In genomic region chr21:34801519-34802132, GRCh38 we compare ENCODE assay signal across 8 cellular contexts.
DNase-seq lines count a peak whose midpoint lies in the region; ATAC-seq, FAIRE-seq and TF ChIP-seq lines count a peak whose summit lies in the region.

No MANE protein-coding gene starts in this region.

- peak; percentile 40 for ATAC-seq in sciatic nerve
- ATAC-seq in left ventricle myocardium superior: no peak
- ATAC-seq in GM19397 (IDR thresholded peaks at IDR 0.05; ENCODE audit: unreplicated experiment): no peak

- no peak overlapping the region for H3K4me2 ChIP-seq in H1 (ENCODE audit: insufficient read depth in 1 of 2, low read depth in 2 of 2, low read length in 2 of 2)

- no peaks in the 10 kb centered on the region for H3K23me2 ChIP-seq in H1 (ENCODE audit: low read depth, low read length)

- no peak overlapping the region for H4K8ac ChIP-seq in H1 (ENCODE audit: extremely low read depth, insufficient read depth, low read length)

- no peak overlapping the region for H3K18ac ChIP-seq in H1 (ENCODE audit: extremely low read depth, low read length)

- CTCF ChIA-PET in H1 (lab: Charles Lee; ENCODE audit: partially characterized antibody): interaction anchor here (0.9 to 4.5 kb wide), 10 partner anchors 12 to 513 kb away, joined by 3 to 36 read pairs (median 4); no protein-coding TSS in a partner anchor

- H2AFZ ChIP-seq in H1 (ENCODE audit: low read length): no peak overlapping the region

- TF ChIP-seq POLR2A in H1 (IDR thresholded peaks at IDR 0.05; ENCODE audit: control extremely low read depth in 1 of 2, low read depth in 2 of 2, low read length in 2 of 2): no peak

- H3K27ac ChIP-seq in H1 (ENCODE audit: low read depth, low read length): no peak overlapping the region

- H2AK5ac ChIP-seq in H1 (ENCODE audit: low read depth, low read length): no peak overlapping the region

- no peaks in the 10 kb centered on the region for H3K27me3 ChIP-seq in H1 (replicated peaks in 1 of 4; ENCODE audit: control insufficient read depth in 3 of 4, extremely low read depth in 1 of 4, insufficient read depth in 3 of 4, low read length in 3 of 4)

- H4K5ac ChIP-seq in H1 (ENCODE audit: insufficient read length, low read depth, low read length): no peak overlapping the region

- H2BK12ac ChIP-seq in H1 (ENCODE audit: low read depth, low read length): no peak overlapping the region

- H3K9ac ChIP-seq in H1 (replicated peaks in 1 of 4; ENCODE audit: extremely low read depth in 1 of 4, low read depth in 3 of 4, low read length in 3 of 4): no peak overlapping the region

- intact Hi-C loops in sciatic nerve (cut with DNase I): no loop called here
- intact Hi-C loops in left ventricle myocardium superior (cut with micrococcal nuclease): no loop called here

- DNase-seq in NCI-H1417 (lab: John Stamatoyannopoulos, UW) (peak in 2 of 3 experiments; percentile 16 to 51), NCI-H1417 treated with DMSO at 0.1 percent for 48 hours (lab: John Stamatoyannopoulos, UW) (no peak), NCI-H1694 treated with DMSO at 0.1 percent for 48 hours (lab: John Stamatoyannopoulos, UW) (peak; percentile 45), H1 (ENCODE audit: low read depth in 1 of 2, low spot score in 2 of 2) (peak in 1 of 2 experiments; percentile 25), sciatic nerve (ENCODE audit: low spot score) (no peak), left ventricle myocardium superior (no peak), medulla oblongata (ENCODE audit: extremely low spot score) (no peak)

- H3K79me1 ChIP-seq in H1 (ENCODE audit: low read depth, low read length): no peaks in the 10 kb centered on the region

- TF ChIP-seq RAD21 in H1 (IDR thresholded peaks at IDR 0.05 in 1 of 2, conservative IDR thresholded peaks at IDR 0.05 in 1 of 2; ENCODE audit: low read depth in 2 of 2, low read length in 2 of 2): peak; percentile 87 to 89

- H3K79me2 ChIP-seq in H1 (ENCODE audit: control insufficient read depth in 1 of 2, insufficient read depth in 2 of 2, low read length in 2 of 2): no peaks in the 10 kb centered on the region

- no peak overlapping the region for H2BK120ac ChIP-seq in H1 (replicated peaks; ENCODE audit: low read depth, low read length)

- no peaks in the 10 kb centered on the region for H4K20me1 ChIP-seq in H1 (replicated peaks in 1 of 2; ENCODE audit: control insufficient read depth in 1 of 2, insufficient read depth in 2 of 2, low read length in 2 of 2)

- H2BK15ac ChIP-seq in H1 (ENCODE audit: low read length): no peak overlapping the region

- no peaks in the 10 kb centered on the region for H3K36me3 ChIP-seq in H1 (ENCODE audit: control insufficient read depth in 2 of 4, insufficient read depth in 4 of 4, low read length in 3 of 4)

- H3K4me1 ChIP-seq in H1 (replicated peaks in 1 of 4; ENCODE audit: control insufficient read depth in 3 of 4, insufficient read depth in 4 of 4, low read length in 3 of 4): peaks cover 0 to 2% (median under 1%) of the 10 kb centered on the region in 4 experiments; a peak in 3 of 7 replicates

- no peak for TF ChIP-seq EP300 in H1 (IDR thresholded peaks at IDR 0.05; ENCODE audit: borderline replicate concordance in 1 of 2, low read depth in 2 of 2, low read length in 2 of 2)

- no peak overlapping the region for H3K56ac ChIP-seq in H1 (replicated peaks; ENCODE audit: insufficient read length, low read depth, low read length)

- no peak overlapping the region for H3K14ac ChIP-seq in H1 (ENCODE audit: insufficient read length)

- peak; percentile 70 for FAIRE-seq in H1 (lab: Jason Lieb, UNC)

- H2BK20ac ChIP-seq in H1 (ENCODE audit: low read length): no peak overlapping the region

- no peak overlapping the region for H2BK5ac ChIP-seq in H1 (ENCODE audit: low read depth, low read length)

- H3K23ac ChIP-seq in H1 (ENCODE audit: insufficient read length): no peak overlapping the region

- no peak overlapping the region for H3K4me3 ChIP-seq in H1 (ENCODE audit: extremely low read depth in 1 of 4, insufficient read depth in 2 of 4, low read depth in 3 of 4, low read length in 4 of 4)

- no peak overlapping the region for H3K4ac ChIP-seq in H1 (replicated peaks; ENCODE audit: insufficient read length, low read depth, low read length)

- no peak overlapping the region for H4K91ac ChIP-seq in H1 (replicated peaks; ENCODE audit: insufficient read length, low read length)

- POLR2A ChIA-PET in H1 (lab: Charles Lee; ENCODE audit: partially characterized antibody): no interaction called here

- TF ChIP-seq CTCF in H1 (IDR thresholded peaks at IDR 0.05; ENCODE audit: control extremely low read depth in 1 of 3, insufficient read depth in 1 of 3, low read depth in 1 of 3, low read length in 3 of 3): peak; percentile 66 to 71 (median 67)

- no peaks in the 10 kb centered on the region for H3K9me3 ChIP-seq in H1 (ENCODE audit: insufficient read depth in 2 of 2, low read depth in 1 of 2, low read length in 1 of 2)

- 63% methylated on average over 2 of the region's 2 CpGs; no CpG with 5 or more reads in 1 of the 2 experiments for WGBS in H1 (ENCODE audit: extremely low coverage in 1 of 2, insufficient coverage in 1 of 2, insufficient read length in 1 of 2, insufficient replicate concordance in 2 of 2, low coverage in 1 of 2, low lambda C conversion rate in 2 of 2, missing lambda C conversion rate in 1 of 2), 2 experiments

TF ChIP-seq in H1, 55 proteins besides CTCF, POLR2A, EP300 and RAD21:
- no peak for TF ChIP-seq SUZ12 (IDR thresholded peaks at IDR 0.05; ENCODE audit: low read length)
- TF ChIP-seq RXRA (IDR thresholded peaks at IDR 0.05; ENCODE audit: insufficient read depth, low read depth, low read length): no peak
- TF ChIP-seq HDAC2 (IDR thresholded peaks at IDR 0.05; ENCODE audit: borderline replicate concordance in 1 of 2, low read depth in 2 of 2, low read length in 2 of 2): no peak
- TF ChIP-seq EGR1 (IDR thresholded peaks at IDR 0.05; ENCODE audit: borderline replicate concordance, low read depth, low read length): no peak
- no peak for TF ChIP-seq KDM5A (IDR thresholded peaks at IDR 0.05; ENCODE audit: low read length)
- TF ChIP-seq TAF1 (IDR thresholded peaks at IDR 0.05; ENCODE audit: low read depth, low read length): no peak

Comparison
In these comparisons a context has a peak if more than half of its experiments do, and no peak if none do; other contexts are left out.
1. DNase-seq: peak in NCI-H1417 (2 of 3) and NCI-H1694 treated with DMSO at 0.1 percent for 48 hours (single experiment); none in NCI-H1417 treated with DMSO at 0.1 percent for 48 hours (single experiment), sciatic nerve (single experiment), left ventricle myocardium superior (single experiment) and medulla oblongata (single experiment).